In genomic region chr16:24516900-24517669, GRCh38 we compare ENCODE assay signal across 8 cellular contexts. TPM values are rescaled to one million over a fixed set of nuclear protein-coding genes. Genes with fewer than 3 reads are reported as not detected.
DNase-seq lines count a peak whose midpoint lies in the region; ATAC-seq and TF ChIP-seq lines count a peak whose summit lies in the region.

No MANE protein-coding gene starts in this region.

- no peak overlapping the region for H3K56ac ChIP-seq in H9 (ENCODE audit: insufficient read length, low read depth, low read length)

- peaks cover 4 to 8% of the 10 kb centered on the region in 2 experiments; a peak in 3 of 4 replicates for H3K4me1 Mint-ChIP-seq in H9
- H3K4me1 Mint-ChIP-seq in activated CD4-positive, alpha-beta T cell treated with anti-CD3 and anti-CD28 coated beads, Interleukin-2, amount 10 ng/mL, durations not matched to agents 7 days and 5 days, result peaks cover 12% of the 10 kb centered on the region

- no peaks in the 10 kb centered on the region for H3K79me1 ChIP-seq in H9 (ENCODE audit: insufficient read depth, low read depth, low read length, poor library complexity, severe bottlenecking)

- H3K14ac ChIP-seq in H9 (ENCODE audit: insufficient read depth, low read length), result no peak overlapping the region

- no peak overlapping the region for H2AFZ ChIP-seq in H9 (ENCODE audit: low read length)

- H3K79me2 ChIP-seq in H9 (ENCODE audit: insufficient read depth, low read length), result no peaks in the 10 kb centered on the region

- H3K27me3 ChIP-seq in H9 (ENCODE audit: insufficient read depth, low read length) (no peaks in the 10 kb centered on the region), colonic mucosa (no peaks in the 10 kb centered on the region), left lung (peaks cover 0 to 4% of the 10 kb centered on the region in 2 donors)

- POLR2A ChIA-PET in activated CD4-positive, alpha-beta T cell treated with anti-CD3 and anti-CD28 coated beads, Interleukin-2, amount 10 ng/mL, durations not matched to agents 7 days and 5 days (lab: Charles Lee), result interaction anchor here (0.6 kb wide), 1 partner anchor 26 kb away, joined by 9 read pairs; no protein-coding TSS in a partner anchor

- H3K4me2 ChIP-seq in H9 (ENCODE audit: insufficient read depth, insufficient read length, low read length), result no peak overlapping the region

- H3K36me3 Mint-ChIP-seq in H9 (ENCODE audit: insufficient read depth in 1 of 3, low read depth in 3 of 3), result no peaks in the 10 kb centered on the region
- no peaks in the 10 kb centered on the region for H3K36me3 Mint-ChIP-seq in activated CD4-positive, alpha-beta T cell treated with anti-CD3 and anti-CD28 coated beads, Interleukin-2, amount 10 ng/mL, durations not matched to agents 7 days and 5 days (ENCODE audit: low read depth)

- peak overlapping the region; percentile 9 for H3K4me3 ChIP-seq in colonic mucosa
- no peak overlapping the region for H3K4me3 ChIP-seq in left lung

- TF ChIP-seq CTCF in AG09319 (IDR thresholded peaks at IDR 0.05; ENCODE audit: low read depth, low read length) (peak; percentile 94), H9 (conservative IDR thresholded peaks at IDR 0.05) (peak; percentile 90), colonic mucosa (IDR thresholded peaks at IDR 0.05) (peak; percentile 86), left lung (IDR thresholded peaks at IDR 0.05) (peak; percentile 77 to 93)

- CTCF ChIA-PET in activated CD4-positive, alpha-beta T cell treated with anti-CD3 and anti-CD28 coated beads, Interleukin-2, amount 10 ng/mL, durations not matched to agents 7 days and 5 days (lab: Charles Lee), result interaction anchor here (0.8 to 3.8 kb wide), 5 partner anchors 8 to 152 kb away, joined by 3 to 22 read pairs (median 4); no protein-coding TSS in a partner anchor

- H2AK5ac ChIP-seq in H9 (ENCODE audit: insufficient read length, low read length), result no peak overlapping the region

- no peak overlapping the region for H2BK120ac ChIP-seq in H9 (ENCODE audit: low read depth, low read length, poor library complexity, severe bottlenecking)

- H3K9ac ChIP-seq in H9 (ENCODE audit: extremely low read depth, insufficient read length, low read length), result no peak overlapping the region
- no peak overlapping the region for H3K9ac ChIP-seq in colonic mucosa (ENCODE audit: low read depth in 2 of 2, low read length in 2 of 2)

- no peaks in the 10 kb centered on the region for H3K9me3 Mint-ChIP-seq in H9
- H3K9me3 Mint-ChIP-seq in activated CD4-positive, alpha-beta T cell treated with anti-CD3 and anti-CD28 coated beads, Interleukin-2, amount 10 ng/mL, durations not matched to agents 7 days and 5 days, result no peaks in the 10 kb centered on the region

- no CpG with 5 or more reads among the region's 20 CpGs for WGBS in H9 (ENCODE audit: extremely low coverage, insufficient read length, low lambda C conversion rate)

- no peaks in the 10 kb centered on the region for H3K9me3 ChIP-seq in H9 (ENCODE audit: control insufficient read depth, low read depth, low read length)
- H3K9me3 ChIP-seq in colonic mucosa, result no peaks in the 10 kb centered on the region
- H3K9me3 ChIP-seq in left lung, result no peaks in the 10 kb centered on the region

- H4K8ac ChIP-seq in H9 (replicated peaks; ENCODE audit: insufficient read length, low read depth, low read length), result no peak overlapping the region

- H3K18ac ChIP-seq in H9 (ENCODE audit: insufficient read length, low read depth, low read length), result no peak overlapping the region

- H4K91ac ChIP-seq in H9 (ENCODE audit: insufficient read length, low read depth, low read length), result no peak overlapping the region

- H3K36me3 ChIP-seq in colonic mucosa (no peaks in the 10 kb centered on the region), left lung (no peaks in the 10 kb centered on the region)

- H3K4ac ChIP-seq in H9 (ENCODE audit: low read depth, low read length), result no peak overlapping the region

- ATAC-seq in left lung, result peak; percentile 98
- no peak for ATAC-seq in HG02970 (IDR thresholded peaks at IDR 0.05; ENCODE audit: low FRiP score, unreplicated experiment)

- intact Hi-C loops in colonic mucosa (cut with DNase I) (no loop called here), left lung (cut with DNase I) (no loop called here)

- H3K4me1 ChIP-seq in H9 (ENCODE audit: insufficient read depth, low read length) (no peaks in the 10 kb centered on the region), colonic mucosa (peaks cover 4% of the 10 kb centered on the region), left lung (peaks cover 0 to 4% of the 10 kb centered on the region in 2 donors)

- H3T11ph ChIP-seq in H9 (ENCODE audit: low read length), result no peak overlapping the region

- no peaks in the 10 kb centered on the region for H3K23me2 ChIP-seq in H9 (ENCODE audit: insufficient read length, low read depth, low read length, poor library complexity, severe bottlenecking)

- H3K4me3 Mint-ChIP-seq in H9, result no peak overlapping the region
- H3K4me3 Mint-ChIP-seq in activated CD4-positive, alpha-beta T cell treated with anti-CD3 and anti-CD28 coated beads, Interleukin-2, amount 10 ng/mL, durations not matched to agents 7 days and 5 days, result peak overlapping the region; percentile 55

- H3K23ac ChIP-seq in H9 (ENCODE audit: insufficient read length, low read depth, low read length), result no peak overlapping the region

- H2BK20ac ChIP-seq in H9 (ENCODE audit: low read depth, low read length, poor library complexity, severe bottlenecking), result no peak overlapping the region

- H2BK5ac ChIP-seq in H9 (ENCODE audit: insufficient read length, low read length), result no peak overlapping the region

- H3K27ac Mint-ChIP-seq in H9, result 0 out of 7 replicates have a peak overlapping the region, but pooled peaks of 1 of the 3 experiments have one; percentile 34
- peak overlapping the region; percentile 26 for H3K27ac Mint-ChIP-seq in activated CD4-positive, alpha-beta T cell treated with anti-CD3 and anti-CD28 coated beads, Interleukin-2, amount 10 ng/mL, durations not matched to agents 7 days and 5 days

- H3K27me3 Mint-ChIP-seq in H9 (ENCODE audit: low read depth), result peaks cover 4% of the 10 kb centered on the region
- no peaks in the 10 kb centered on the region for H3K27me3 Mint-ChIP-seq in activated CD4-positive, alpha-beta T cell treated with anti-CD3 and anti-CD28 coated beads, Interleukin-2, amount 10 ng/mL, durations not matched to agents 7 days and 5 days

- no peak overlapping the region for H3K27ac ChIP-seq in H9 (ENCODE audit: insufficient read length, low read depth, low read length)
- H3K27ac ChIP-seq in colonic mucosa, result no peak overlapping the region
- H3K27ac ChIP-seq in left lung, result no peak overlapping the region

- H4K20me1 ChIP-seq in H9 (ENCODE audit: control insufficient read depth, insufficient read depth, insufficient read length), result no peaks in the 10 kb centered on the region

- H2BK15ac ChIP-seq in H9 (ENCODE audit: low read depth, low read length), result no peak overlapping the region

- DNase-seq in AG09319 (ENCODE audit: extremely low read depth, low read depth) (peak; percentile 67), H9 (peak; percentile 84), NCI-H69 (lab: John Stamatoyannopoulos, UW) (peak; percentile 85), colonic mucosa (peak; percentile 85), left lung (peak in 1 of 2 donors; percentile 75)
- DNase-seq in activated CD4-positive, alpha-beta T cell treated with anti-CD3 and anti-CD28 coated beads, Interleukin-2, amount 10 ng/mL, durations not matched to agents 7 days and 5 days, result peak; percentile 82
- DNase-seq in stimulated activated CD4-positive, alpha-beta T cell treated with anti-CD3 and anti-CD28 coated beads, Interleukin-4, amount 100 ng/mL, for 1 hour, result peak; percentile 66

- no peak overlapping the region for H2BK12ac ChIP-seq in H9 (ENCODE audit: insufficient read length, low read depth, low read length)

- H4K5ac ChIP-seq in H9 (ENCODE audit: insufficient read length, low read depth, low read length), result no peak overlapping the region

RNA-seq across cellular contexts. Expression of gene RBBP6, which starts 22.3 kb away (rescaled TPM):
- 52.3 and 54.8 TPM in 2 replicates for total RNA-seq in H9 (2021)
- 10 to 100 TPM; 63.7 to 66.4 TPM for total RNA-seq in activated CD4-positive, alpha-beta T cell treated with anti-CD3 and anti-CD28 coated beads, Interleukin-2, amount 10 ng/mL, durations not matched to agents 7 days and 5 days
- 10 to 100 TPM; 34.7 to 39.0 TPM for total RNA-seq in colonic mucosa
- 10 to 100 TPM; 39.1 to 39.7 TPM for total RNA-seq in left lung
